In genomic region chr2:16655457-16655837, GRCh38 we compare ENCODE assay signal across 20 cellular contexts. TPM values are rescaled to one million over a fixed set of nuclear protein-coding genes. Genes with fewer than 3 reads are reported as not detected.
DNase-seq lines count a peak whose midpoint lies in the region; ATAC-seq, FAIRE-seq and TF ChIP-seq lines count a peak whose summit lies in the region.
"Had no signal": no experiment of that assay in that cellular context is flagged by ENCODE, and none has a peak within 500 bp of the region (broad histone marks: within the 10 kb centered on the region; RNA-seq: fewer than 3 reads in every experiment).

No MANE protein-coding gene starts in this region.

- H2BK20ac ChIP-seq in H1 (ENCODE audit: low read length) = no peak overlapping the region

- no peaks in the 10 kb centered on the region for H3K79me2 ChIP-seq in H1 (ENCODE audit: control insufficient read depth in 1 of 2, insufficient read depth in 2 of 2, low read length in 2 of 2)

- 0 out of 2 replicates have a peak, but pooled peaks cover 2% of the 10 kb centered on the region for H3K79me1 ChIP-seq in H1 (ENCODE audit: low read depth, low read length)

- H3K27ac ChIP-seq in heart right ventricle = peak overlapping the region in 7 of 10 donors; percentile 21 to 87 (median 54)
- no peak overlapping the region for H3K27ac ChIP-seq in H1 (ENCODE audit: low read depth, low read length)
- peak overlapping the region; percentile 68 for H3K27ac ChIP-seq in vagina
- no peak overlapping the region for H3K27ac ChIP-seq in colonic mucosa
- H3K27ac ChIP-seq: testis had no signal

- no peak overlapping the region for H3K9ac ChIP-seq in H1 (replicated peaks in 1 of 4; ENCODE audit: extremely low read depth in 1 of 4, low read depth in 3 of 4, low read length in 3 of 4)
- H3K9ac ChIP-seq in colonic mucosa (ENCODE audit: low read depth in 2 of 2, low read length in 2 of 2) = no peak overlapping the region

- POLR2A ChIA-PET in H1 (lab: Charles Lee; ENCODE audit: partially characterized antibody) = interaction anchor here (1.1 kb wide), 1 partner anchor 11 kb away, joined by 4 read pairs; no protein-coding TSS in a partner anchor

- H3K4me3 Mint-ChIP-seq in osteocyte (ENCODE audit: unreplicated experiment) = no peak overlapping the region
- H3K4me3 Mint-ChIP-seq: activated naive CD4-positive, alpha-beta T cell treated with anti-CD3 and anti-CD28 coated beads, Interleukin-2, amount 50 U/mL, for 24 hours; activated T-cell treated with anti-CD3 and anti-CD28 coated beads, Interleukin-2, amount 50 U/mL, for 24 hours; CD4-positive, alpha-beta T cell had no signal

- FAIRE-seq in H1 (lab: Jason Lieb, UNC) = no peak
- FAIRE-seq: A204.1, endometrium, HepG2 had no signal

- CTCF ChIA-PET in H1 (lab: Charles Lee; ENCODE audit: partially characterized antibody) = interaction anchor here (1.5 to 2.9 kb wide), 3 partner anchors 10 to 60 kb away, joined by 3 to 15 read pairs (median 7); partner anchors contain the start of gene CYRIA

- no peak overlapping the region for H4K5ac ChIP-seq in H1 (ENCODE audit: insufficient read length, low read depth, low read length)

- H4K20me1 ChIP-seq in H1 (replicated peaks in 1 of 2; ENCODE audit: control insufficient read depth in 1 of 2, insufficient read depth in 2 of 2, low read length in 2 of 2) = no peaks in the 10 kb centered on the region

- H3K36me3 ChIP-seq in heart right ventricle (peaks cover 0 to 6% (median 0%) of the 10 kb centered on the region in 9 donors), H1 (ENCODE audit: control insufficient read depth in 2 of 4, insufficient read depth in 4 of 4, low read length in 3 of 4) (no peaks in the 10 kb centered on the region), vagina (no peaks in the 10 kb centered on the region), colonic mucosa (no peaks in the 10 kb centered on the region)

- peak overlapping the region; percentile 52 for H4K91ac ChIP-seq in H1 (replicated peaks; ENCODE audit: insufficient read length, low read length)

- no peak overlapping the region for H3K14ac ChIP-seq in H1 (ENCODE audit: insufficient read length)

- H3K27me3 ChIP-seq in heart right ventricle (no peaks in the 10 kb centered on the region), H1 (replicated peaks in 1 of 4; ENCODE audit: control insufficient read depth in 3 of 4, extremely low read depth in 1 of 4, insufficient read depth in 3 of 4, low read length in 3 of 4) (no peaks in the 10 kb centered on the region), vagina (no peaks in the 10 kb centered on the region), colonic mucosa (no peaks in the 10 kb centered on the region)
- H3K27me3 ChIP-seq: testis had no signal

- peaks cover 2% of the 10 kb centered on the region; the same call in 1 of the 2 replicates for H3K23me2 ChIP-seq in H1 (ENCODE audit: low read depth, low read length)

- no peaks in the 10 kb centered on the region for H3K36me3 Mint-ChIP-seq in osteocyte (ENCODE audit: unreplicated experiment)
- H3K36me3 Mint-ChIP-seq: activated naive CD4-positive, alpha-beta T cell treated with anti-CD3 and anti-CD28 coated beads, Interleukin-2, amount 50 U/mL, for 24 hours had no signal

- DNase-seq in heart right ventricle = no peak
- no peak for DNase-seq in Right ventricle myocardium superior
- DNase-seq in H1 (ENCODE audit: low read depth in 1 of 2, low spot score in 2 of 2) = peak in 1 of 2 experiments; percentile 3
- DNase-seq in osteocyte (ENCODE audit: extremely low spot score, unreplicated experiment) = peak; percentile 25
- DNase-seq in vagina (ENCODE audit: extremely low spot score in 2 of 2) = no peak
- DNase-seq in NCI-H1417 treated with DMSO at 0.1 percent for 48 hours (lab: John Stamatoyannopoulos, UW) = no peak
- DNase-seq in colonic mucosa = no peak
- DNase-seq: activated CD4-positive, alpha-beta T cell treated with anti-CD3 and anti-CD28 coated beads, Interleukin-2, amount 50 U/mL, for 48 hours; activated T-cell treated with anti-CD3 and anti-CD28 coated beads, Interleukin-2, amount 50 U/mL, for 24 hours; CD4-positive, alpha-beta T cell; DMS79 treated with DMSO at 0.1 percent for 48 hours; left cardiac atrium; NCI-H2081; NCI-H524 treated with DMSO at 0.1 percent for 48 hours; testis had no signal

- no peak overlapping the region for H3K4me3 ChIP-seq in heart right ventricle
- H3K4me3 ChIP-seq in H1 (ENCODE audit: extremely low read depth in 1 of 4, insufficient read depth in 2 of 4, low read depth in 3 of 4, low read length in 4 of 4) = no peak overlapping the region
- H3K4me3 ChIP-seq in vagina = no peak overlapping the region
- no peak overlapping the region for H3K4me3 ChIP-seq in colonic mucosa
- H3K4me3 ChIP-seq: testis had no signal

- intact Hi-C loops in heart right ventricle (cut with DNase I) = loop anchor here in 1 of 10 donors (5.0 kb wide), 1 partner anchor 38 kb away; no protein-coding TSS in a partner anchor
- intact Hi-C loops in Right ventricle myocardium superior (cut with DNase I) = no loop called here
- intact Hi-C loops in vagina (cut with DNase I) = no loop called here
- intact Hi-C loops in colonic mucosa (cut with DNase I) = no loop called here

- no peak overlapping the region for H3K56ac ChIP-seq in H1 (replicated peaks; ENCODE audit: insufficient read length, low read depth, low read length)

- WGBS in heart right ventricle, 2 donors = 79 to 92% methylated on average over 6 of the region's 6 CpGs
- WGBS in H1 (ENCODE audit: extremely low coverage in 1 of 2, insufficient coverage in 1 of 2, insufficient read length in 1 of 2, insufficient replicate concordance in 2 of 2, low coverage in 1 of 2, low lambda C conversion rate in 2 of 2, missing lambda C conversion rate in 1 of 2), 2 experiments = 90% methylated on average over 6 of the region's 6 CpGs; no CpG with 5 or more reads in 1 of the 2 experiments

- H4K8ac ChIP-seq in H1 (ENCODE audit: extremely low read depth, insufficient read depth, low read length) = no peak overlapping the region

- no peak overlapping the region for H3K23ac ChIP-seq in H1 (ENCODE audit: insufficient read length)

- H3K27me3 Mint-ChIP-seq in osteocyte (ENCODE audit: unreplicated experiment) = peaks cover 30% of the 10 kb centered on the region

- H3K4me1 Mint-ChIP-seq in osteocyte (ENCODE audit: unreplicated experiment) = peaks cover 30% of the 10 kb centered on the region
- H3K4me1 Mint-ChIP-seq: activated naive CD4-positive, alpha-beta T cell treated with anti-CD3 and anti-CD28 coated beads, Interleukin-2, amount 50 U/mL, for 24 hours had no signal

- H3K9me3 Mint-ChIP-seq in osteocyte (ENCODE audit: unreplicated experiment) = no peaks in the 10 kb centered on the region
- H3K9me3 Mint-ChIP-seq: activated naive CD4-positive, alpha-beta T cell treated with anti-CD3 and anti-CD28 coated beads, Interleukin-2, amount 50 U/mL, for 24 hours; activated T-cell treated with anti-CD3 and anti-CD28 coated beads, Interleukin-2, amount 50 U/mL, for 24 hours; CD4-positive, alpha-beta T cell had no signal

- no peak for TF ChIP-seq RAD21 in H1 (IDR thresholded peaks at IDR 0.05 in 1 of 2, conservative IDR thresholded peaks at IDR 0.05 in 1 of 2; ENCODE audit: low read depth in 2 of 2, low read length in 2 of 2)

- H3K4me2 ChIP-seq in H1 (ENCODE audit: insufficient read depth in 1 of 2, low read depth in 2 of 2, low read length in 2 of 2) = no peak overlapping the region

- H2AK5ac ChIP-seq in H1 (ENCODE audit: low read depth, low read length) = no peak overlapping the region

- H3K27ac Mint-ChIP-seq in osteocyte (ENCODE audit: unreplicated experiment) = no peak overlapping the region
- H3K27ac Mint-ChIP-seq: activated naive CD4-positive, alpha-beta T cell treated with anti-CD3 and anti-CD28 coated beads, Interleukin-2, amount 50 U/mL, for 24 hours; activated T-cell treated with anti-CD3 and anti-CD28 coated beads, Interleukin-2, amount 50 U/mL, for 24 hours; CD4-positive, alpha-beta T cell had no signal

- no peak overlapping the region for H2BK120ac ChIP-seq in H1 (replicated peaks; ENCODE audit: low read depth, low read length)

- peak overlapping the region; percentile 52; the same call in 1 of the 2 replicates for H2BK12ac ChIP-seq in H1 (ENCODE audit: low read depth, low read length)

- no peak overlapping the region for H2AFZ ChIP-seq in H1 (ENCODE audit: low read length)

- 0 out of 2 replicates have a peak overlapping the region, but pooled peaks have one; percentile 53 for H2BK15ac ChIP-seq in H1 (ENCODE audit: low read length)

- H3K9me3 ChIP-seq in heart right ventricle (no peaks in the 10 kb centered on the region), H1 (ENCODE audit: insufficient read depth in 2 of 2, low read depth in 1 of 2, low read length in 1 of 2) (no peaks in the 10 kb centered on the region), vagina (no peaks in the 10 kb centered on the region), colonic mucosa (no peaks in the 10 kb centered on the region)
- H3K9me3 ChIP-seq: testis had no signal

- H3K4ac ChIP-seq in H1 (replicated peaks; ENCODE audit: insufficient read length, low read depth, low read length) = no peak overlapping the region

- peaks cover 10 to 100% (median 82%) of the 10 kb centered on the region in 9 donors for H3K4me1 ChIP-seq in heart right ventricle
- peaks cover 0 to 3% (median 0%) of the 10 kb centered on the region in 4 experiments; a peak in 4 of 7 replicates for H3K4me1 ChIP-seq in H1 (replicated peaks in 1 of 4; ENCODE audit: control insufficient read depth in 3 of 4, insufficient read depth in 4 of 4, low read length in 3 of 4)
- peaks cover 97% of the 10 kb centered on the region for H3K4me1 ChIP-seq in vagina
- H3K4me1 ChIP-seq in colonic mucosa = peaks cover 9% of the 10 kb centered on the region

- TF ChIP-seq EP300 in H1 (IDR thresholded peaks at IDR 0.05; ENCODE audit: borderline replicate concordance in 1 of 2, low read depth in 2 of 2, low read length in 2 of 2) = no peak

- no peak overlapping the region for H3K18ac ChIP-seq in H1 (ENCODE audit: extremely low read depth, low read length)

- TF ChIP-seq POLR2A in H1 (IDR thresholded peaks at IDR 0.05; ENCODE audit: control extremely low read depth in 1 of 2, low read depth in 2 of 2, low read length in 2 of 2) (no peak), vagina (IDR thresholded peaks at IDR 0.05) (no peak)

- peak overlapping the region; percentile 27; the same call in 1 of the 2 replicates for H2BK5ac ChIP-seq in H1 (ENCODE audit: low read depth, low read length)

- no peak for TF ChIP-seq CTCF in heart right ventricle (IDR thresholded peaks at IDR 0.05)
- TF ChIP-seq CTCF in H1 (IDR thresholded peaks at IDR 0.05; ENCODE audit: control extremely low read depth in 1 of 3, insufficient read depth in 1 of 3, low read depth in 1 of 3, low read length in 3 of 3) = no peak
- no peak for TF ChIP-seq CTCF in osteocyte (IDR thresholded peaks at IDR 0.05)
- TF ChIP-seq CTCF in vagina (IDR thresholded peaks at IDR 0.05) = no peak
- TF ChIP-seq CTCF in colonic mucosa (IDR thresholded peaks at IDR 0.05) = no peak

- ATAC-seq in heart right ventricle (peak in 1 of 8 donors; percentile 11), Right ventricle myocardium superior (ENCODE audit: poor library complexity) (no peak), HG03196 (IDR thresholded peaks at IDR 0.05; ENCODE audit: unreplicated experiment) (no peak)
- ATAC-seq: HepG2 had no signal

RNA-seq across cellular contexts. Expression of gene CYRIA, which starts 10.2 kb away (rescaled TPM):
- total RNA-seq in heart right ventricle (10 to 100 TPM in 1 of 10 donors, 1 to 10 TPM in 9; 1.5 to 10.6 (median 3.6) TPM), Right ventricle myocardium superior (3.9 TPM), osteocyte (2.8 TPM in 2 replicates), vagina (12.5 TPM), colonic mucosa (1 to 10 TPM; 1.0 to 3.8 TPM)
- polyA plus RNA-seq in heart right ventricle (1 to 10 TPM; 1.2 to 1.3 TPM), H1 (2011; rRNA removed) (0.80 and 1.5 TPM in 2 replicates)
- total RNA-seq in H1 (2021; fragmentation: NEBNext Ultra II Directional; extraction: Animal tissue kit (Norgen Biotek cat#: 25700)) = 8.2 and 9.8 TPM in 2 replicates
- 1.8 TPM for polyA plus RNA-seq in H1 (2011; cell fraction: cytosol; rRNA removed)
- 1.7 TPM for polyA plus RNA-seq in H1 (2011; cell fraction: nucleus; rRNA removed)
- polyA plus RNA-seq in H1 (2012, experiment 1 of 2) = 2.9 to 7.4 TPM (median 3.2 TPM) in 4 replicates
- polyA plus RNA-seq in H1 (2012, experiment 2 of 2) = 0.67 TPM
- 4.2 TPM for polyA plus RNA-seq in H1 (2013, experiment 1 of 2)
- 4.2 TPM for polyA plus RNA-seq in H1 (2013, experiment 2 of 2)
- 3.2 and 6.1 TPM in 2 replicates for polyA minus RNA-seq in H1 (2011; rRNA and poly(A)+ RNA removed)
- polyA minus RNA-seq in H1 (2011; cell fraction: cytosol; rRNA and poly(A)+ RNA removed) = 3.5 TPM
- polyA minus RNA-seq in H1 (2011; cell fraction: nucleus; rRNA and poly(A)+ RNA removed) = 4.7 TPM
- total RNA-seq: HepG2 had no signal

Comparison
In these comparisons a context has a peak if more than half of its experiments do, and no peak if none do; other contexts are left out.
1. H3K27ac ChIP-seq: peak in heart right ventricle (7 of 10) and vagina (single experiment); none in H1 (single experiment) and colonic mucosa (single experiment).